Comparison of ENCODE assay signal across 1 cellular context in the genomic region with DNA sequence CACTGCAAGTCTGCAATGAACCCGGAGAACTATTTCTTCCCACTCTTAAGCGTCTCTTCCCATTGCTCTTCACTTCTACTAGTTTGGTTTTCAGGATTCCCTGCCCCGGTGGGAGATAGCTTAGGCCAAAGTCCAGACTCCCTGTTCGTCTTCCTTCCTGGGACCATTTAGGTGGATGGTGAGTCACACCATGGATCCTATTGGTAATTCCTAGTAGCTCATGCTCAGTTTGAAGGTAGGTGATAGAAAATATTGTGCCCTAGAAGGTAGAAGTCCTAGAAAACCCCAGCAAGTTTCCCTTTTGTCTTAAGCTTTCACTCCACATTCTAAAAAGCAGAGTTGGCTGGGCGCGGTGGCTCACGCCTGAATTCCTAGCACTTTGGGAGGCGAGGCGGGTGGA.
A peak's percentile ranks its signal among the peaks of the same experiment; 100 is the strongest.
TF ChIP-seq lines count a peak whose summit lies in the region.

No MANE protein-coding gene starts in this region.

TF ChIP-seq in HepG2, 621 proteins besides CTCF, POLR2A, EP300 and RAD21 (continued from another document and continues in another):
- no peak for TF ChIP-seq ZHX2 (IDR thresholded peaks at IDR 0.05; ENCODE audit: low read depth)
- no peak for TF ChIP-seq ZHX2 (CRISPR knock-in tag; IDR thresholded peaks at IDR 0.05; ENCODE audit: borderline replicate concordance)
- peak; percentile 62 for TF ChIP-seq GATAD2A (CRISPR knock-in tag; IDR thresholded peaks at IDR 0.05)
- no peak for TF ChIP-seq ZNF562 (CRISPR knock-in tag; IDR thresholded peaks at IDR 0.05; ENCODE audit: borderline replicate concordance)
- TF ChIP-seq ZNF644 (CRISPR knock-in tag; IDR thresholded peaks at IDR 0.05; ENCODE audit: low read depth) = peak; percentile 94
- TF ChIP-seq ZNF44 (CRISPR knock-in tag; IDR thresholded peaks at IDR 0.05) = no peak
- no peak for TF ChIP-seq ZSCAN21 (CRISPR knock-in tag; IDR thresholded peaks at IDR 0.05; ENCODE audit: borderline replicate concordance)
- TF ChIP-seq FIP1L1 (IDR thresholded peaks at IDR 0.05; ENCODE audit: borderline replicate concordance, insufficient read depth, low read depth, low read length) = no peak
- TF ChIP-seq MAZ (IDR thresholded peaks at IDR 0.05; ENCODE audit: borderline replicate concordance, low read depth, low read length) = no peak
- TF ChIP-seq MAZ (CRISPR knock-in tag; IDR thresholded peaks at IDR 0.05; ENCODE audit: low read depth) = no peak
- TF ChIP-seq MIER3 (CRISPR knock-in tag; IDR thresholded peaks at IDR 0.05; ENCODE audit: borderline replicate concordance) = no peak
- no peak for TF ChIP-seq ZNF446 (CRISPR knock-in tag; IDR thresholded peaks at IDR 0.05)
- TF ChIP-seq ZNF251 (CRISPR knock-in tag; IDR thresholded peaks at IDR 0.05) = no peak
- no peak for TF ChIP-seq ZBTB7B (CRISPR knock-in tag; IDR thresholded peaks at IDR 0.05)
- TF ChIP-seq GRHL1 (CRISPR knock-in tag; conservative IDR thresholded peaks at IDR 0.05) = no peak
- TF ChIP-seq PITX1 (CRISPR knock-in tag; IDR thresholded peaks at IDR 0.05) = no peak
- no peak for TF ChIP-seq MIXL1 (CRISPR knock-in tag; IDR thresholded peaks at IDR 0.05)
- TF ChIP-seq ZNF333 (CRISPR knock-in tag; IDR thresholded peaks at IDR 0.05; ENCODE audit: borderline replicate concordance) = peak; percentile 90; the same call in 1 of the 2 replicates
- no peak for TF ChIP-seq ZNF784 (CRISPR knock-in tag; IDR thresholded peaks at IDR 0.05; ENCODE audit: borderline replicate concordance)
- no peak for TF ChIP-seq HOXA7 (CRISPR knock-in tag; IDR thresholded peaks at IDR 0.05)
- TF ChIP-seq ZNF629 (CRISPR knock-in tag; conservative IDR thresholded peaks at IDR 0.05) = 0 out of 2 replicates have a peak, but pooled peaks have one; percentile 10
- 0 out of 2 replicates have a peak, but pooled peaks have one; percentile 22 for TF ChIP-seq HOXA3 (CRISPR knock-in tag; IDR thresholded peaks at IDR 0.05)
- no peak for TF ChIP-seq SRSF9 (IDR thresholded peaks at IDR 0.05; ENCODE audit: borderline replicate concordance, insufficient read depth, low read depth, low read length, poor library complexity, severe bottlenecking)
- no peak for TF ChIP-seq REL (CRISPR knock-in tag; conservative IDR thresholded peaks at IDR 0.05)
- TF ChIP-seq ZNF331 (CRISPR knock-in tag; IDR thresholded peaks at IDR 0.05) = 0 out of 2 replicates have a peak, but pooled peaks have one; percentile 27
- TF ChIP-seq RFX1 (IDR thresholded peaks at IDR 0.05) = no peak
- no peak for TF ChIP-seq ZNF232 (CRISPR knock-in tag; IDR thresholded peaks at IDR 0.05; ENCODE audit: borderline replicate concordance)
- TF ChIP-seq NFAT5 (CRISPR knock-in tag; IDR thresholded peaks at IDR 0.05) = no peak
- TF ChIP-seq ZSCAN9 (CRISPR knock-in tag; IDR thresholded peaks at IDR 0.05; ENCODE audit: borderline replicate concordance) = no peak
- no peak for TF ChIP-seq NFRKB (IDR thresholded peaks at IDR 0.05)
- 0 out of 2 replicates have a peak, but pooled peaks have one; percentile 34 for TF ChIP-seq ELF1 (CRISPR knock-in tag; IDR thresholded peaks at IDR 0.05)
- no peak for TF ChIP-seq PHF20 (CRISPR knock-in tag; IDR thresholded peaks at IDR 0.05)
- peak; percentile 58; the same call in 1 of the 2 replicates for TF ChIP-seq ELF3 (CRISPR knock-in tag; IDR thresholded peaks at IDR 0.05)
- no peak for TF ChIP-seq MAFK (conservative IDR thresholded peaks at IDR 0.05 in 1 of 2, IDR thresholded peaks at IDR 0.05 in 1 of 2; ENCODE audit: low read length in 2 of 2)
- TF ChIP-seq HOMEZ (CRISPR knock-in tag; IDR thresholded peaks at IDR 0.05; ENCODE audit: low read depth) = 0 out of 2 replicates have a peak, but pooled peaks have one; percentile 23
- no peak for TF ChIP-seq TAF1 (CRISPR knock-in tag; IDR thresholded peaks at IDR 0.05)
- no peak for TF ChIP-seq ZNF253 (CRISPR knock-in tag; IDR thresholded peaks at IDR 0.05; ENCODE audit: borderline replicate concordance)
- peak; percentile 10; the same call in 1 of the 2 replicates for TF ChIP-seq SMC3 (IDR thresholded peaks at IDR 0.05; ENCODE audit: low read length)
- no peak for TF ChIP-seq ZGPAT (CRISPR knock-in tag; IDR thresholded peaks at IDR 0.05)
- TF ChIP-seq ZNF607 (CRISPR knock-in tag; IDR thresholded peaks at IDR 0.05; ENCODE audit: borderline replicate concordance) = no peak
- no peak for TF ChIP-seq CCAR2 (optimal IDR thresholded peaks at IDR 0.05; ENCODE audit: low read depth, low read length)
- TF ChIP-seq ZNF34 (CRISPR knock-in tag; IDR thresholded peaks at IDR 0.05; ENCODE audit: borderline replicate concordance) = no peak
